10 cellular contexts compared by ENCODE assay signal in genomic region chr1:225449261-225449660, GRCh38. TPM values are rescaled to one million over a fixed set of nuclear protein-coding genes. Genes with fewer than 3 reads are reported as not detected.
DNase-seq lines count a peak whose midpoint lies in the region; ATAC-seq lines count a peak whose summit lies in the region.
"Had no signal": no experiment of that assay in that cellular context is flagged by ENCODE, and none has a peak within 500 bp of the region (broad histone marks: within the 10 kb centered on the region; RNA-seq: fewer than 3 reads in every experiment).

No MANE protein-coding gene starts in this region.

- POLR2A ChIA-PET in naive thymus-derived CD8-positive, alpha-beta T cell (lab: Charles Lee): interaction anchor here (0.5 to 12.4 kb wide), 3 partner anchors 11 to 19 kb away, joined by 3 to 230 read pairs (median 23); no protein-coding TSS in a partner anchor

- no peak for ATAC-seq in stimulated activated naive CD8-positive, alpha-beta T cell treated with anti-CD3 and anti-CD28 coated beads, Interleukin-15, amount 100 ng/mL, for 72 hours
- ATAC-seq in naive thymus-derived CD8-positive, alpha-beta T cell: no peak
- ATAC-seq in HG02763 (IDR thresholded peaks at IDR 0.05; ENCODE audit: unreplicated experiment): no peak
- no peak for ATAC-seq in HG02678 (IDR thresholded peaks at IDR 0.05; ENCODE audit: unreplicated experiment)
- no peak for ATAC-seq in GM19351 (IDR thresholded peaks at IDR 0.05; ENCODE audit: unreplicated experiment)

- no peaks in the 10 kb centered on the region for H3K27me3 Mint-ChIP-seq in stimulated activated naive CD8-positive, alpha-beta T cell treated with anti-CD3 and anti-CD28 coated beads, Interleukin-15, Interleukin-2, amounts not matched to agents 100 ng/mL and 50 ng/mL, for 24 hours
- no peaks in the 10 kb centered on the region for H3K27me3 Mint-ChIP-seq in stimulated activated naive CD8-positive, alpha-beta T cell treated with anti-CD3 and anti-CD28 coated beads, Interleukin-15, amount 100 ng/mL, for 72 hours
- no peaks in the 10 kb centered on the region for H3K27me3 Mint-ChIP-seq in naive thymus-derived CD8-positive, alpha-beta T cell

- no peaks in the 10 kb centered on the region for H3K36me3 Mint-ChIP-seq in stimulated activated naive CD8-positive, alpha-beta T cell treated with anti-CD3 and anti-CD28 coated beads, Interleukin-15, Interleukin-2, amounts not matched to agents 100 ng/mL and 50 ng/mL, for 24 hours (ENCODE audit: low read depth)
- H3K36me3 Mint-ChIP-seq in naive thymus-derived CD8-positive, alpha-beta T cell: no peaks in the 10 kb centered on the region

- peaks cover 56% of the 10 kb centered on the region for H3K4me1 Mint-ChIP-seq in stimulated activated naive CD8-positive, alpha-beta T cell treated with anti-CD3 and anti-CD28 coated beads, Interleukin-15, Interleukin-2, amounts not matched to agents 100 ng/mL and 50 ng/mL, for 24 hours (ENCODE audit: low read depth)
- H3K4me1 Mint-ChIP-seq in stimulated activated naive CD8-positive, alpha-beta T cell treated with anti-CD3 and anti-CD28 coated beads, Interleukin-15, amount 100 ng/mL, for 72 hours: peaks cover 62% of the 10 kb centered on the region
- peaks cover 18 to 67% (median 64%) of the 10 kb centered on the region in 4 donors for H3K4me1 Mint-ChIP-seq in naive thymus-derived CD8-positive, alpha-beta T cell

- H3K27ac Mint-ChIP-seq in stimulated activated naive CD8-positive, alpha-beta T cell treated with anti-CD3 and anti-CD28 coated beads, Interleukin-15, Interleukin-2, amounts not matched to agents 100 ng/mL and 50 ng/mL, for 24 hours: peak overlapping the region; percentile 61
- H3K27ac Mint-ChIP-seq in stimulated activated naive CD8-positive, alpha-beta T cell treated with anti-CD3 and anti-CD28 coated beads, Interleukin-15, amount 100 ng/mL, for 72 hours: no peak overlapping the region
- H3K27ac Mint-ChIP-seq in naive thymus-derived CD8-positive, alpha-beta T cell: peak overlapping the region in 3 of 10 donors; percentile 5 to 70 (median 46)

- no peak overlapping the region for H3K4me3 Mint-ChIP-seq in stimulated activated naive CD8-positive, alpha-beta T cell treated with anti-CD3 and anti-CD28 coated beads, Interleukin-15, Interleukin-2, amounts not matched to agents 100 ng/mL and 50 ng/mL, for 24 hours
- no peak overlapping the region for H3K4me3 Mint-ChIP-seq in stimulated activated naive CD8-positive, alpha-beta T cell treated with anti-CD3 and anti-CD28 coated beads, Interleukin-15, amount 100 ng/mL, for 72 hours
- H3K4me3 Mint-ChIP-seq in naive thymus-derived CD8-positive, alpha-beta T cell: peak overlapping the region in 1 of 10 donors; percentile 26

- no peak for DNase-seq in stimulated activated naive CD8-positive, alpha-beta T cell treated with anti-CD3 and anti-CD28 coated beads, Interleukin-15, amount 100 ng/mL, for 72 hours
- DNase-seq in astrocyte of the hippocampus (ENCODE audit: low read depth, low spot score) (peak; percentile 57), mesenteric fat pad (ENCODE audit: low spot score) (peak; percentile 81)
- no peak for DNase-seq in naive thymus-derived CD8-positive, alpha-beta T cell
- DNase-seq: activated CD4-positive, alpha-beta T cell treated with anti-CD3 and anti-CD28 coated beads, Interleukin-2, amount 50 U/mL, for 4 hours; NK-92 treated with Interleukin-12 subunit alpha and Interleukin-12 subunit beta, amount 100 ng/mL, for 24 hours had no signal

- H3K9me3 Mint-ChIP-seq in stimulated activated naive CD8-positive, alpha-beta T cell treated with anti-CD3 and anti-CD28 coated beads, Interleukin-15, Interleukin-2, amounts not matched to agents 100 ng/mL and 50 ng/mL, for 24 hours: no peaks in the 10 kb centered on the region
- no peaks in the 10 kb centered on the region for H3K9me3 Mint-ChIP-seq in stimulated activated naive CD8-positive, alpha-beta T cell treated with anti-CD3 and anti-CD28 coated beads, Interleukin-15, amount 100 ng/mL, for 72 hours
- H3K9me3 Mint-ChIP-seq in naive thymus-derived CD8-positive, alpha-beta T cell: no peaks in the 10 kb centered on the region

RNA-seq across cellular contexts. Expression of gene LBR, which starts 21.4 kb away (rescaled TPM):
- total RNA-seq in mesenteric fat pad: 55.3 TPM
- total RNA-seq in naive thymus-derived CD8-positive, alpha-beta T cell: 100 to 1,000 TPM; 151 to 167 TPM
- polyA plus RNA-seq in naive thymus-derived CD8-positive, alpha-beta T cell: 100 to 1,000 TPM in 2 of 3 donors, 10 to 100 TPM in 1; 95.8 to 123 (median 111) TPM

Comparison
In these comparisons a context has a peak if more than half of its experiments do, and no peak if none do; other contexts are left out.
1. DNase-seq: peak in astrocyte of the hippocampus (single experiment) and mesenteric fat pad (single experiment); none in stimulated activated naive CD8-positive, alpha-beta T cell treated with anti-CD3 and anti-CD28 coated beads, Interleukin-15, amount 100 ng/mL, for 72 hours (0 of 2) and naive thymus-derived CD8-positive, alpha-beta T cell (0 of 10).